Comparison of ENCODE assay signal across 8 cellular contexts in genomic region chr17:30236807-30237206, GRCh38. TPM values are rescaled to one million over a fixed set of nuclear protein-coding genes. Genes with fewer than 3 reads are reported as not detected.
DNase-seq lines count a peak whose midpoint lies in the region; ATAC-seq, FAIRE-seq and TF ChIP-seq lines count a peak whose summit lies in the region.

No MANE protein-coding gene starts in this region.

- FAIRE-seq in GM18507 (lab: Jason Lieb, UNC) (peak; percentile 71), frontal cortex (lab: Jason Lieb, UNC) (no peak)

- TF ChIP-seq POLR2A in prostate gland (IDR thresholded peaks at IDR 0.05), result no peak

- DNase-seq in AG08396 (ENCODE audit: low spot score) (peak; percentile 74), GM18507 (ENCODE audit: extremely low spot score, insufficient read length, low read depth) (no peak), frontal cortex (ENCODE audit: low spot score in 2 of 2) (peak; percentile 55 to 65), prostate gland (ENCODE audit: low spot score) (peak; percentile 29), NCI-H1048 (lab: John Stamatoyannopoulos, UW) (no peak), NCI-H1436 treated with DMSO at 0.1 percent for 48 hours (lab: John Stamatoyannopoulos, UW) (no peak)

- peaks cover 3% of the 10 kb centered on the region for H3K4me1 ChIP-seq in prostate gland (replicated peaks)

- no peaks in the 10 kb centered on the region for H3K27me3 ChIP-seq in prostate gland (replicated peaks; ENCODE audit: insufficient read depth)

- no peak for ATAC-seq in HG03045 (IDR thresholded peaks at IDR 0.05; ENCODE audit: unreplicated experiment)

- no peak overlapping the region for H3K27ac ChIP-seq in prostate gland

- intact Hi-C loops in prostate gland (cut with DNase I), result loop anchor here (10.0 kb wide), 1 partner anchor 112 kb away; no protein-coding TSS in a partner anchor

- H3K9me3 ChIP-seq in prostate gland, result no peaks in the 10 kb centered on the region

- H3K4me3 ChIP-seq in WI38 (ENCODE audit: low read depth, low read length) (no peak overlapping the region), prostate gland (no peak overlapping the region)

- peak; percentile 12; the same call in 1 of the 2 replicates for TF ChIP-seq CTCF in WI38 (IDR thresholded peaks at IDR 0.05; ENCODE audit: low read depth, low read length)
- peak in 3 of 4 experiments; percentile 8 to 33 (median 29) for TF ChIP-seq CTCF in prostate gland (IDR thresholded peaks at IDR 0.05)

- no peaks in the 10 kb centered on the region for H3K36me3 ChIP-seq in prostate gland

- WGBS in prostate gland, result 9% methylated on average over 13 of the region's 20 CpGs

RNA-seq across cellular contexts. Expression of gene SLC6A4, which starts 1.3 kb away (rescaled TPM):
- 1.2 TPM for total RNA-seq in frontal cortex
- under 1 TPM; 0.09 to 0.74 TPM for total RNA-seq in prostate gland

RNA-seq across cellular contexts. Expression of gene BLMH, which starts 54.9 kb away (rescaled TPM):
- total RNA-seq in frontal cortex (48.5 TPM), prostate gland (10 to 100 TPM; 21.7 to 25.9 TPM)

Comparison
In these comparisons a context has a peak if more than half of its experiments do, and no peak if none do; other contexts are left out.
1. DNase-seq: peak in AG08396 (single experiment), frontal cortex (2 of 2) and prostate gland (single experiment); none in GM18507 (single experiment), NCI-H1048 (single experiment) and NCI-H1436 treated with DMSO at 0.1 percent for 48 hours (single experiment).